1 cellular context compared by ENCODE assay signal in the genomic region with DNA sequence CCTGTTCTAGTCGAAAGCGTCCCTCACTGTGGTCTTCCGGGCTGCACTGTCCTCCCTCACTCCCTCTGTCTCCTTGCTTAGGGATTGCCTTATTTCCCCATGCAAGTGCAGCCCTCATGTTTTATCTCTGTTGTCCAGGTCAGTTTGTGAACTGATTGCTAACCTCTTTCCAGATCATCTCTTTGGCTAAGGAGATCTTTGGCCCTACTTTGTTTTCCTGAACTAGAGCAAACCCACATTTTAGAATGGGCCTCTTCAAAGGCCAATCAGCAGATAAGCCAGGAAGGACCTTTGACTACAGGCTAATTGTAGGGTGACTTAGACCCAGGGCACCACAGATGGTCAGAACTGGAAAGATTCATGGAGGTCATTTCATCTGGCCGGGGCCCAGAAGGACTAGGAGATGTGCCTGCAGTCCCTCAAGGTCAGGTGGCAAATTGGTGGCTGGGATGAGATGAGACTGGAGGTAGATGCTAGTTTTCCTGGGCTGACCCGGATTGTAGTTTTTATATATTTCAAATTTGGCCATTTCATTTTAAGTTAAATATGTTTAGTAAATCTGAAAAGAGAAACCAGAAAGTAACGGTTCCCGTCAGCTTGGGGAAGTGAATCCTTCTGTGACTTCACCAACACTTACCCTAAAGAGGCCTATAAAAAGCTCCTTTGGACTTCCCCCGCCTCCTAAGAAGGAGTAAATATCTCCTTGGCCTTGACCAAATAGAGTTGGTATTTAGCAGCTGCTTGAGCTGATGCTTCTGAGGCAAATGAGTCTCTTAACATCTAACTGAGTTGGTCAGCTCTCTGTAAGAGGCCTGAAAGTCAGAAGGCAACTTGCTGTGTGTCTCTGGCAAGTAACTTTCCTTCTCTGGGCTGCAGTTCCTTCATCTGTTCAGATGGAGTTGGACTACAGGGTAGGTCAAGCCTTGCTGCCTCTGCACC.
TF ChIP-seq lines count a peak whose summit lies in the region.

No MANE protein-coding gene starts in this region.

TF ChIP-seq in HepG2, 621 proteins besides CTCF, POLR2A, EP300 and RAD21 (continued from another document and continues in another):
- no peak; the same call in 1 of the 2 replicates for TF ChIP-seq TCF7L2 (IDR thresholded peaks at IDR 0.05; ENCODE audit: low read depth, low read length)
- no peak for TF ChIP-seq ZNF326 (CRISPR knock-in tag; IDR thresholded peaks at IDR 0.05; ENCODE audit: borderline replicate concordance)
- TF ChIP-seq RFX1 (IDR thresholded peaks at IDR 0.05) = no peak
- TF ChIP-seq ZNF570 (CRISPR knock-in tag; IDR thresholded peaks at IDR 0.05; ENCODE audit: borderline replicate concordance) = no peak
- TF ChIP-seq MEF2D (CRISPR knock-in tag; IDR thresholded peaks at IDR 0.05) = peak; percentile 72
- TF ChIP-seq, protein P1, sequence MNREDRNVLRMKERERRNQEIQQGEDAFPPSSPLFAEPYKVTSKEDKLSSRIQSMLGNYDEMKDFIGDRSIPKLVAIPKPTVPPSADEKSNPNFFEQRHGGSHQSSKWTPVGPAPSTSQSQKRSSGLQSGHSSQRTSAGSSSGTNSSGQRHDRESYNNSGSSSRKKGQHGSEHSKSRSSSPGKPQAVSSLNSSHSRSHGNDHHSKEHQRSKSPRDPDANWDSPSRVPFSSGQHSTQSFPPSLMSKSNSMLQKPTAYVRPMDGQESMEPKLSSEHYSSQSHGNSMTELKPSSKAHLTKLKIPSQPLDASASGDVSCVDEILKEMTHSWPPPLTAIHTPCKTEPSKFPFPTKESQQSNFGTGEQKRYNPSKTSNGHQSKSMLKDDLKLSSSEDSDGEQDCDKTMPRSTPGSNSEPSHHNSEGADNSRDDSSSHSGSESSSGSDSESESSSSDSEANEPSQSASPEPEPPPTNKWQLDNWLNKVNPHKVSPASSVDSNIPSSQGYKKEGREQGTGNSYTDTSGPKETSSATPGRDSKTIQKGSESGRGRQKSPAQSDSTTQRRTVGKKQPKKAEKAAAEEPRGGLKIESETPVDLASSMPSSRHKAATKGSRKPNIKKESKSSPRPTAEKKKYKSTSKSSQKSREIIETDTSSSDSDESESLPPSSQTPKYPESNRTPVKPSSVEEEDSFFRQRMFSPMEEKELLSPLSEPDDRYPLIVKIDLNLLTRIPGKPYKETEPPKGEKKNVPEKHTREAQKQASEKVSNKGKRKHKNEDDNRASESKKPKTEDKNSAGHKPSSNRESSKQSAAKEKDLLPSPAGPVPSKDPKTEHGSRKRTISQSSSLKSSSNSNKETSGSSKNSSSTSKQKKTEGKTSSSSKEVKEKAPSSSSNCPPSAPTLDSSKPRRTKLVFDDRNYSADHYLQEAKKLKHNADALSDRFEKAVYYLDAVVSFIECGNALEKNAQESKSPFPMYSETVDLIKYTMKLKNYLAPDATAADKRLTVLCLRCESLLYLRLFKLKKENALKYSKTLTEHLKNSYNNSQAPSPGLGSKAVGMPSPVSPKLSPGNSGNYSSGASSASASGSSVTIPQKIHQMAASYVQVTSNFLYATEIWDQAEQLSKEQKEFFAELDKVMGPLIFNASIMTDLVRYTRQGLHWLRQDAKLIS (CRISPR knock-in tag; IDR thresholded peaks at IDR 0.05) = no peak
- no peak; the same call in 1 of the 2 replicates for TF ChIP-seq ZBTB20 (CRISPR knock-in tag; IDR thresholded peaks at IDR 0.05; ENCODE audit: borderline replicate concordance, low read depth)
- TF ChIP-seq, protein P2, sequence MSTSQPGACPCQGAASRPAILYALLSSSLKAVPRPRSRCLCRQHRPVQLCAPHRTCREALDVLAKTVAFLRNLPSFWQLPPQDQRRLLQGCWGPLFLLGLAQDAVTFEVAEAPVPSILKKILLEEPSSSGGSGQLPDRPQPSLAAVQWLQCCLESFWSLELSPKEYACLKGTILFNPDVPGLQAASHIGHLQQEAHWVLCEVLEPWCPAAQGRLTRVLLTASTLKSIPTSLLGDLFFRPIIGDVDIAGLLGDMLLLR (CRISPR knock-in tag; IDR thresholded peaks at IDR 0.05) = no peak
- 0 out of 2 replicates have a peak, but pooled peaks have one; percentile 40 for TF ChIP-seq ZNF619 (CRISPR knock-in tag; IDR thresholded peaks at IDR 0.05)
- TF ChIP-seq HNF4G (IDR thresholded peaks at IDR 0.05; ENCODE audit: borderline replicate concordance, low read depth, low read length) = peak; percentile 96
- peak; percentile 91 for TF ChIP-seq HNF4G (CRISPR knock-in tag; IDR thresholded peaks at IDR 0.05; ENCODE audit: borderline replicate concordance, low read depth)
- TF ChIP-seq SUZ12 (IDR thresholded peaks at IDR 0.05; ENCODE audit: low read depth, low read length) = no peak
- no peak for TF ChIP-seq SYNCRIP (IDR thresholded peaks at IDR 0.05; ENCODE audit: insufficient read depth, low read depth, low read length)
- TF ChIP-seq GFI1 (CRISPR knock-in tag; IDR thresholded peaks at IDR 0.05; ENCODE audit: borderline replicate concordance) = peak; percentile 98
- peak; percentile 77 for TF ChIP-seq MEIS2 (CRISPR knock-in tag; IDR thresholded peaks at IDR 0.05)
- TF ChIP-seq ZNF550 (CRISPR knock-in tag; IDR thresholded peaks at IDR 0.05; ENCODE audit: borderline replicate concordance) = no peak
- TF ChIP-seq, protein P3, sequence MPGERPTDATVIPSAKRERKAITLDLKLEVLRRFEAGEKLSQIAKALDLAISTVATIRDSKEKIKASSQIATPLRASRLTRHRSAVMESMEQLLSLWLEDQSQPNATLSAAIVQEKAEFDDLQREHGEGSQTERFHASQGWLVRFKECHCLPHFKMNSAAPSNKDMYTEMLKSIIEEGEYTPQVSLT (CRISPR knock-in tag; IDR thresholded peaks at IDR 0.05; ENCODE audit: borderline replicate concordance, low read depth) = no peak
- TF ChIP-seq ZNF605 (CRISPR knock-in tag; IDR thresholded peaks at IDR 0.05) = peak; percentile 41; the same call in 1 of the 2 replicates
- TF ChIP-seq NFIC (IDR thresholded peaks at IDR 0.05; ENCODE audit: low read length) = peak; percentile 75
- TF ChIP-seq PHF21A (CRISPR knock-in tag; IDR thresholded peaks at IDR 0.05) = peak; percentile 100
- peak; percentile 71 for TF ChIP-seq NFYC (CRISPR knock-in tag; IDR thresholded peaks at IDR 0.05)
- TF ChIP-seq ZIK1 (CRISPR knock-in tag; IDR thresholded peaks at IDR 0.05; ENCODE audit: borderline replicate concordance, low read depth) = no peak
- TF ChIP-seq RARG (CRISPR knock-in tag; IDR thresholded peaks at IDR 0.05; ENCODE audit: low read depth) = no peak
- TF ChIP-seq, protein P4, sequence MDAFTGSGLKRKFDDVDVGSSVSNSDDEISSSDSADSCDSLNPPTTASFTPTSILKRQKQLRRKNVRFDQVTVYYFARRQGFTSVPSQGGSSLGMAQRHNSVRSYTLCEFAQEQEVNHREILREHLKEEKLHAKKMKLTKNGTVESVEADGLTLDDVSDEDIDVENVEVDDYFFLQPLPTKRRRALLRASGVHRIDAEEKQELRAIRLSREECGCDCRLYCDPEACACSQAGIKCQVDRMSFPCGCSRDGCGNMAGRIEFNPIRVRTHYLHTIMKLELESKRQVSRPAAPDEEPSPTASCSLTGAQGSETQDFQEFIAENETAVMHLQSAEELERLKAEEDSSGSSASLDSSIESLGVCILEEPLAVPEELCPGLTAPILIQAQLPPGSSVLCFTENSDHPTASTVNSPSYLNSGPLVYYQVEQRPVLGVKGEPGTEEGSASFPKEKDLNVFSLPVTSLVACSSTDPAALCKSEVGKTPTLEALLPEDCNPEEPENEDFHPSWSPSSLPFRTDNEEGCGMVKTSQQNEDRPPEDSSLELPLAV (CRISPR knock-in tag; conservative IDR thresholded peaks at IDR 0.05; ENCODE audit: low read depth) = no peak
- TF ChIP-seq, protein P5, sequence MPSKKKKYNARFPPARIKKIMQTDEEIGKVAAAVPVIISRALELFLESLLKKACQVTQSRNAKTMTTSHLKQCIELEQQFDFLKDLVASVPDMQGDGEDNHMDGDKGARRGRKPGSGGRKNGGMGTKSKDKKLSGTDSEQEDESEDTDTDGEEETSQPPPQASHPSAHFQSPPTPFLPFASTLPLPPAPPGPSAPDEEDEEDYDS (CRISPR knock-in tag; IDR thresholded peaks at IDR 0.05) = peak; percentile 83
- no peak for TF ChIP-seq SCMH1 (CRISPR knock-in tag; IDR thresholded peaks at IDR 0.05; ENCODE audit: borderline replicate concordance)
- no peak for TF ChIP-seq ZNF775 (CRISPR knock-in tag; IDR thresholded peaks at IDR 0.05; ENCODE audit: borderline replicate concordance)
- TF ChIP-seq MYNN (CRISPR knock-in tag; IDR thresholded peaks at IDR 0.05; ENCODE audit: low read depth) = no peak
- TF ChIP-seq DPF2 (CRISPR knock-in tag; IDR thresholded peaks at IDR 0.05; ENCODE audit: borderline replicate concordance, low read depth) = peak; percentile 86
- TF ChIP-seq ZNF3 (CRISPR knock-in tag; IDR thresholded peaks at IDR 0.05) = peak; percentile 71; the same call in 1 of the 2 replicates
- TF ChIP-seq, protein P6, sequence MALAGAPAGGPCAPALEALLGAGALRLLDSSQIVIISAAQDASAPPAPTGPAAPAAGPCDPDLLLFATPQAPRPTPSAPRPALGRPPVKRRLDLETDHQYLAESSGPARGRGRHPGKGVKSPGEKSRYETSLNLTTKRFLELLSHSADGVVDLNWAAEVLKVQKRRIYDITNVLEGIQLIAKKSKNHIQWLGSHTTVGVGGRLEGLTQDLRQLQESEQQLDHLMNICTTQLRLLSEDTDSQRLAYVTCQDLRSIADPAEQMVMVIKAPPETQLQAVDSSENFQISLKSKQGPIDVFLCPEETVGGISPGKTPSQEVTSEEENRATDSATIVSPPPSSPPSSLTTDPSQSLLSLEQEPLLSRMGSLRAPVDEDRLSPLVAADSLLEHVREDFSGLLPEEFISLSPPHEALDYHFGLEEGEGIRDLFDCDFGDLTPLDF (CRISPR knock-in tag; IDR thresholded peaks at IDR 0.05) = no peak
- TF ChIP-seq, protein P7, sequence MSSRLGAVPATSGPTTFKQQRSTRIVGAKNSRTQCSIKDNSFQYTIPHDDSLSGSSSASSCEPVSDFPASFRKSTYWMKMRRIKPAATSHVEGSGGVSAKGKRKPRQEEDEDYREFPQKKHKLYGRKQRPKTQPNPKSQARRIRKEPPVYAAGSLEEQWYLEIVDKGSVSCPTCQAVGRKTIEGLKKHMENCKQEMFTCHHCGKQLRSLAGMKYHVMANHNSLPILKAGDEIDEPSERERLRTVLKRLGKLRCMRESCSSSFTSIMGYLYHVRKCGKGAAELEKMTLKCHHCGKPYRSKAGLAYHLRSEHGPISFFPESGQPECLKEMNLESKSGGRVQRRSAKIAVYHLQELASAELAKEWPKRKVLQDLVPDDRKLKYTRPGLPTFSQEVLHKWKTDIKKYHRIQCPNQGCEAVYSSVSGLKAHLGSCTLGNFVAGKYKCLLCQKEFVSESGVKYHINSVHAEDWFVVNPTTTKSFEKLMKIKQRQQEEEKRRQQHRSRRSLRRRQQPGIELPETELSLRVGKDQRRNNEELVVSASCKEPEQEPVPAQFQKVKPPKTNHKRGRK (CRISPR knock-in tag; IDR thresholded peaks at IDR 0.05) = no peak
- TF ChIP-seq HIVEP1 (CRISPR knock-in tag; IDR thresholded peaks at IDR 0.05) = no peak
- no peak for TF ChIP-seq ZNF180 (CRISPR knock-in tag; IDR thresholded peaks at IDR 0.05; ENCODE audit: borderline replicate concordance, low read depth)
- TF ChIP-seq, protein P8, sequence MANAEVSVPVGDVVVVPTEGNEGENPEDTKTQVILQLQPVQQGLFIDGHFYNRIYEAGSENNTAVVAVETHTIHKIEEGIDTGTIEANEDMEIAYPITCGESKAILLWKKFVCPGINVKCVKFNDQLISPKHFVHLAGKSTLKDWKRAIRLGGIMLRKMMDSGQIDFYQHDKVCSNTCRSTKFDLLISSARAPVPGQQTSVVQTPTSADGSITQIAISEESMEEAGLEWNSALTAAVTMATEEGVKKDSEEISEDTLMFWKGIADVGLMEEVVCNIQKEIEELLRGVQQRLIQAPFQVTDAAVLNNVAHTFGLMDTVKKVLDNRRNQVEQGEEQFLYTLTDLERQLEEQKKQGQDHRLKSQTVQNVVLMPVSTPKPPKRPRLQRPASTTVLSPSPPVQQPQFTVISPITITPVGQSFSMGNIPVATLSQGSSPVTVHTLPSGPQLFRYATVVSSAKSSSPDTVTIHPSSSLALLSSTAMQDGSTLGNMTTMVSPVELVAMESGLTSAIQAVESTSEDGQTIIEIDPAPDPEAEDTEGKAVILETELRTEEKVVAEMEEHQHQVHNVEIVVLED (CRISPR knock-in tag; IDR thresholded peaks at IDR 0.05; ENCODE audit: borderline replicate concordance) = peak; percentile 60; the same call in 1 of the 2 replicates
- TF ChIP-seq NR2C2 (CRISPR knock-in tag; IDR thresholded peaks at IDR 0.05; ENCODE audit: borderline replicate concordance) = peak; percentile 66
- TF ChIP-seq, protein P9, sequence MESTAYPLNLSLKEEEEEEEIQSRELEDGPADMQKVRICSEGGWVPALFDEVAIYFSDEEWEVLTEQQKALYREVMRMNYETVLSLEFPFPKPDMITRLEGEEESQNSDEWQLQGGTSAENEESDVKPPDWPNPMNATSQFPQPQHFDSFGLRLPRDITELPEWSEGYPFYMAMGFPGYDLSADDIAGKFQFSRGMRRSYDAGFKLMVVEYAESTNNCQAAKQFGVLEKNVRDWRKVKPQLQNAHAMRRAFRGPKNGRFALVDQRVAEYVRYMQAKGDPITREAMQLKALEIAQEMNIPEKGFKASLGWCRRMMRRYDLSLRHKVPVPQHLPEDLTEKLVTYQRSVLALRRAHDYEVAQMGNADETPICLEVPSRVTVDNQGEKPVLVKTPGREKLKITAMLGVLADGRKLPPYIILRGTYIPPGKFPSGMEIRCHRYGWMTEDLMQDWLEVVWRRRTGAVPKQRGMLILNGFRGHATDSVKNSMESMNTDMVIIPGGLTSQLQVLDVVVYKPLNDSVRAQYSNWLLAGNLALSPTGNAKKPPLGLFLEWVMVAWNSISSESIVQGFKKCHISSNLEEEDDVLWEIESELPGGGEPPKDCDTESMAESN (CRISPR knock-in tag; conservative IDR thresholded peaks at IDR 0.05) = peak; percentile 31
- no peak for TF ChIP-seq HNRNPH1 (optimal IDR thresholded peaks at IDR 0.05; ENCODE audit: low read depth, low read length)
- no peak for TF ChIP-seq HNRNPUL1 (IDR thresholded peaks at IDR 0.05; ENCODE audit: low read depth, low read length)
- TF ChIP-seq CEBPG (CRISPR knock-in tag; IDR thresholded peaks at IDR 0.05) = peak; percentile 86
- TF ChIP-seq, protein P10, sequence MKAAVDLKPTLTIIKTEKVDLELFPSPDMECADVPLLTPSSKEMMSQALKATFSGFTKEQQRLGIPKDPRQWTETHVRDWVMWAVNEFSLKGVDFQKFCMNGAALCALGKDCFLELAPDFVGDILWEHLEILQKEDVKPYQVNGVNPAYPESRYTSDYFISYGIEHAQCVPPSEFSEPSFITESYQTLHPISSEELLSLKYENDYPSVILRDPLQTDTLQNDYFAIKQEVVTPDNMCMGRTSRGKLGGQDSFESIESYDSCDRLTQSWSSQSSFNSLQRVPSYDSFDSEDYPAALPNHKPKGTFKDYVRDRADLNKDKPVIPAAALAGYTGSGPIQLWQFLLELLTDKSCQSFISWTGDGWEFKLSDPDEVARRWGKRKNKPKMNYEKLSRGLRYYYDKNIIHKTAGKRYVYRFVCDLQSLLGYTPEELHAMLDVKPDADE (CRISPR knock-in tag; IDR thresholded peaks at IDR 0.05) = no peak
- TF ChIP-seq MIER3 (CRISPR knock-in tag; IDR thresholded peaks at IDR 0.05; ENCODE audit: borderline replicate concordance) = peak; percentile 82
- no peak for TF ChIP-seq KLF15 (CRISPR knock-in tag; IDR thresholded peaks at IDR 0.05; ENCODE audit: borderline replicate concordance)
- peak; percentile 64 for TF ChIP-seq IRF2 (CRISPR knock-in tag; IDR thresholded peaks at IDR 0.05)
- no peak for TF ChIP-seq CENPX (CRISPR knock-in tag; IDR thresholded peaks at IDR 0.05)
- TF ChIP-seq ZNF761 (CRISPR knock-in tag; conservative IDR thresholded peaks at IDR 0.05) = peak; percentile 87
- TF ChIP-seq ZNF724P (CRISPR knock-in tag; IDR thresholded peaks at IDR 0.05; ENCODE audit: borderline replicate concordance) = no peak
- TF ChIP-seq ZBTB8A (CRISPR knock-in tag; IDR thresholded peaks at IDR 0.05; ENCODE audit: borderline replicate concordance, low read depth) = 0 out of 2 replicates have a peak, but pooled peaks have one; percentile 67
- TF ChIP-seq PITX1 (CRISPR knock-in tag; IDR thresholded peaks at IDR 0.05) = peak; percentile 93
- TF ChIP-seq ZNF44 (CRISPR knock-in tag; IDR thresholded peaks at IDR 0.05) = no peak
- no peak for TF ChIP-seq JDP2 (CRISPR knock-in tag; IDR thresholded peaks at IDR 0.05; ENCODE audit: borderline replicate concordance)
